Comparison of ENCODE assay signal across 8 cellular contexts in genomic region chr17:58352843-58353719, GRCh38. TPM values are rescaled to one million over a fixed set of nuclear protein-coding genes. Genes with fewer than 3 reads are reported as not detected.
A peak's percentile ranks its signal among the peaks of the same experiment; 100 is the strongest.
DNase-seq lines count a peak whose midpoint lies in the region; ATAC-seq and TF ChIP-seq lines count a peak whose summit lies in the region.

No MANE protein-coding gene starts in this region.

- WGBS in gastroesophageal sphincter (ENCODE audit: low coverage in 1 of 2), 2 donors = 15 to 24% methylated on average over 10 to 13 of the region's 17 CpGs

- H3K4me3 ChIP-seq in MG63 (peak overlapping the region; percentile 80), gastroesophageal sphincter (peak overlapping the region; percentile 82 to 89)

- H3K36me3 ChIP-seq in MG63 = peaks cover 21% of the 10 kb centered on the region
- H3K36me3 ChIP-seq in gastroesophageal sphincter = peaks cover 0 to 30% of the 10 kb centered on the region in 2 donors

- DNase-seq in GM10266 (ENCODE audit: extremely low spot score) = peak; percentile 57
- DNase-seq in MG63 = no peak
- DNase-seq in osteocyte (ENCODE audit: extremely low spot score, unreplicated experiment) = no peak
- DNase-seq in amniotic stem cell (lab: John Stamatoyannopoulos, UW) = no peak

- no peak for TF ChIP-seq EP300 in gastroesophageal sphincter (IDR thresholded peaks at IDR 0.05)

- peak; percentile 9 for ATAC-seq in activated T-helper 17 cell treated with anti-CD3 and anti-CD28 coated beads, Interleukin-2, amount 50 U/mL, for 72 hours (replicated peaks)
- ATAC-seq in gastroesophageal sphincter = no peak
- ATAC-seq in GM19328 (IDR thresholded peaks at IDR 0.05; ENCODE audit: unreplicated experiment) = no peak
- ATAC-seq in HG03460 (IDR thresholded peaks at IDR 0.05; ENCODE audit: unreplicated experiment) = no peak

- peaks cover 0 to 38% (median 12%) of the 10 kb centered on the region in 3 donors for H3K4me1 ChIP-seq in gastroesophageal sphincter

- H3K9me3 ChIP-seq in MG63 (no peaks in the 10 kb centered on the region), gastroesophageal sphincter (no peaks in the 10 kb centered on the region)

- no peaks in the 10 kb centered on the region for H3K27me3 Mint-ChIP-seq in activated T-helper 17 cell treated with anti-CD3 and anti-CD28 coated beads, Interleukin-2, amount 50 U/mL, for 72 hours
- H3K27me3 Mint-ChIP-seq in osteocyte (ENCODE audit: unreplicated experiment) = no peaks in the 10 kb centered on the region

- H3K27me3 ChIP-seq in MG63 = no peaks in the 10 kb centered on the region
- H3K27me3 ChIP-seq in gastroesophageal sphincter = no peaks in the 10 kb centered on the region

- TF ChIP-seq CTCF in GM10266 (IDR thresholded peaks at IDR 0.05; ENCODE audit: control insufficient read depth, insufficient read depth, low read depth, missing control alignments) (no peak), gastroesophageal sphincter (IDR thresholded peaks at IDR 0.05) (no peak), osteocyte (IDR thresholded peaks at IDR 0.05) (no peak)

- peak overlapping the region; percentile 77 to 96 (median 96) for H3K27ac ChIP-seq in gastroesophageal sphincter

- peak overlapping the region; percentile 98 for H3K4me3 Mint-ChIP-seq in activated T-helper 17 cell treated with anti-CD3 and anti-CD28 coated beads, Interleukin-2, amount 50 U/mL, for 72 hours
- H3K4me3 Mint-ChIP-seq in osteocyte (ENCODE audit: unreplicated experiment) = peak overlapping the region; percentile 100

- H3K36me3 Mint-ChIP-seq in activated T-helper 17 cell treated with anti-CD3 and anti-CD28 coated beads, Interleukin-2, amount 50 U/mL, for 72 hours (ENCODE audit: low read depth) = peaks cover 51% of the 10 kb centered on the region
- H3K36me3 Mint-ChIP-seq in osteocyte (ENCODE audit: unreplicated experiment) = peaks cover 23% of the 10 kb centered on the region

- H3K9me3 Mint-ChIP-seq in activated T-helper 17 cell treated with anti-CD3 and anti-CD28 coated beads, Interleukin-2, amount 50 U/mL, for 72 hours = no peaks in the 10 kb centered on the region
- no peaks in the 10 kb centered on the region for H3K9me3 Mint-ChIP-seq in osteocyte (ENCODE audit: unreplicated experiment)

- H3K27ac Mint-ChIP-seq in activated T-helper 17 cell treated with anti-CD3 and anti-CD28 coated beads, Interleukin-2, amount 50 U/mL, for 72 hours = peak overlapping the region; percentile 96
- H3K27ac Mint-ChIP-seq in osteocyte (ENCODE audit: unreplicated experiment) = peak overlapping the region; percentile 86

- peaks cover 19% of the 10 kb centered on the region for H3K4me1 Mint-ChIP-seq in activated T-helper 17 cell treated with anti-CD3 and anti-CD28 coated beads, Interleukin-2, amount 50 U/mL, for 72 hours
- peaks cover 24% of the 10 kb centered on the region for H3K4me1 Mint-ChIP-seq in osteocyte (ENCODE audit: unreplicated experiment)

- peak in 1 of 2 donors; percentile 52 for TF ChIP-seq POLR2A in gastroesophageal sphincter (IDR thresholded peaks at IDR 0.05)

RNA-seq across cellular contexts. Expression of gene SUPT4H1, which starts 1.1 kb away (rescaled TPM):
- 97.2 and 170 TPM in 2 replicates for total RNA-seq in MG63 (2014; rRNA removed; shearing (Covaris generic); ENCODE audit: low replicate concordance)
- total RNA-seq in activated T-helper 17 cell treated with anti-CD3 and anti-CD28 coated beads, Interleukin-2, amount 50 U/mL, for 72 hours = 100 to 1,000 TPM; 117 to 147 TPM
- 10 to 100 TPM; 40.1 to 55.4 (median 45.1) TPM for total RNA-seq in gastroesophageal sphincter
- 77.0 and 80.6 TPM in 2 replicates for total RNA-seq in osteocyte

RNA-seq across cellular contexts. Expression of gene TSPOAP1, which starts 24.5 kb away (rescaled TPM):
- total RNA-seq in MG63 (2014; rRNA removed; shearing (Covaris generic); ENCODE audit: low replicate concordance) = 7.0 and 31.1 TPM in 2 replicates
- total RNA-seq in activated T-helper 17 cell treated with anti-CD3 and anti-CD28 coated beads, Interleukin-2, amount 50 U/mL, for 72 hours = 100 to 1,000 TPM in 1 of 2 donors, 10 to 100 TPM in 1; 97.2 to 107 TPM
- total RNA-seq in gastroesophageal sphincter (10 to 100 TPM in 3 of 4 donors, 1 to 10 TPM in 1; 7.4 to 44.8 (median 23.0) TPM), osteocyte (0.05 TPM in 1 of 2 replicates, not detected in the other)
